In the genomic region with DNA sequence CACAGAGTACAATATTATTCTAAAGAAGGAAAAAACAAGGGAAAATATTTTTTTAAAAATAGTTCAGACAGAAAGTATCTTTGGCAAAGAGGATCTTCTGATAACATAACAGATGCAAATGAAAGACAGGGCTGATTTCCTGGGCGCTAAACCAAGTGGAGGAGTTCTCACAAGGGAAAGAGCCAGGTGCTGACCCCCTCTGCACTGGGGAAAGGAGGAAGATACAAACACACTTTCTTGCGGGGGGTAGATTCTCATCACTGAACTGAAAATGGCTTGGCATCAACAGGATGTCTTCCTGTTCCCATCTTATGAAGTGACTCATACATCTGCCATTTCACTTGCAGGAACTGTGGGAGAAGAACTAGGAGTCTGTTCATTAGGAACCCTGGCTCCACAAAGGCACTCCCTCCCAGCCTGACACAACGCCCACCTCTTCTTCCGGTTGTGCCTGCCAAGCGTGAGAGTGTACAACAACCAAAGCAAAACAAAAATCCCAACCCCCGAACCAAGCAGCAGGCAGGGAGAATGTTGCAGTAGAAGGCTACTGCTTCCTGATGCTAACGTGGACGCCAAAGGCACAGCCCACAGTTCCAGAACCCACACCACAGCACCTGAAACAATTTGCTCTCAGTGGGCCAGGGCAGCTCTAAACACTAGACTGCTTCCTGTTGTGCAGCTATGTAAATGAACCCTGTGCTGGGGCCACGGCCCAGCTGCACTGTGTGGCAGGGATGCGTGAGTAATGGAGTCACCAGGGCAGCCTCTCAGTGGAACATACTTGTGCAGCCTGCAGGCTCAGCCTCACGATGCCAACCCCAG, we compare ENCODE assay signal across 8 cellular contexts. TPM values are rescaled to one million over a fixed set of nuclear protein-coding genes. Genes with fewer than 3 reads are reported as not detected.
DNase-seq lines count a peak whose midpoint lies in the region; ATAC-seq and TF ChIP-seq lines count a peak whose summit lies in the region.

No MANE protein-coding gene starts in this region.

- intact Hi-C loops in right lobe of liver (cut with DNase I), result no loop called here

- TF ChIP-seq CTCF in right lobe of liver (IDR thresholded peaks at IDR 0.05), result no peak

- ATAC-seq in GM21619 (IDR thresholded peaks at IDR 0.05; ENCODE audit: unreplicated experiment) (peak; percentile 94), right lobe of liver (peak; percentile 51 to 77 (median 72))

- no peaks in the 10 kb centered on the region for H3K27me3 ChIP-seq in right lobe of liver

- H3K4me3 ChIP-seq in right lobe of liver, result no peak overlapping the region

- 30% methylated on average over 6 of the region's 11 CpGs for WGBS in right lobe of liver (ENCODE audit: insufficient coverage, low coverage, low lambda C conversion rate, missing lambda C conversion rate)

- no peaks in the 10 kb centered on the region for H3K9me3 ChIP-seq in right lobe of liver

- TF ChIP-seq RAD21 in Ishikawa (IDR thresholded peaks at IDR 0.05; ENCODE audit: low read depth), result no peak

- TF ChIP-seq POLR2A in right lobe of liver (IDR thresholded peaks at IDR 0.05), result no peak

- H3K4me1 ChIP-seq in right lobe of liver, result peaks cover 0 to 2% (median 0%) of the 10 kb centered on the region in 4 donors

- TF ChIP-seq EP300 in Ishikawa (IDR thresholded peaks at IDR 0.05; ENCODE audit: borderline replicate concordance), result no peak

- H3K36me3 ChIP-seq in right lobe of liver, result no peaks in the 10 kb centered on the region

- peak overlapping the region; percentile 40 for H3K27ac ChIP-seq in caudate nucleus (ENCODE audit: low read depth, low read length)
- peak overlapping the region in 1 of 3 donors; percentile 5 for H3K27ac ChIP-seq in right lobe of liver

- peak; percentile 94 for DNase-seq in GM04504 (ENCODE audit: low read depth)
- DNase-seq in T1000 (lab: John Stamatoyannopoulos, UW), result peak; percentile 28
- DNase-seq in caudate nucleus (lab: John Stamatoyannopoulos, UW), result peak in 35 of 61 donors; percentile 4 to 68 (median 24)
- peak in 2 of 3 donors; percentile 32 to 53 for DNase-seq in right lobe of liver
- DNase-seq in stimulated activated CD4-positive, alpha-beta T cell treated with anti-CD3 and anti-CD28 coated beads, TNF-alpha, amount 100 ng/mL, for 24 hours (ENCODE audit: low read depth in 3 of 3), result peak in 2 of 3 experiments; percentile 8 to 35
- DNase-seq in cerebellum (ENCODE audit: low spot score), result no peak

TF ChIP-seq in Ishikawa, 13 proteins besides CTCF, POLR2A, EP300 and RAD21:
- TF ChIP-seq, protein P1, sequence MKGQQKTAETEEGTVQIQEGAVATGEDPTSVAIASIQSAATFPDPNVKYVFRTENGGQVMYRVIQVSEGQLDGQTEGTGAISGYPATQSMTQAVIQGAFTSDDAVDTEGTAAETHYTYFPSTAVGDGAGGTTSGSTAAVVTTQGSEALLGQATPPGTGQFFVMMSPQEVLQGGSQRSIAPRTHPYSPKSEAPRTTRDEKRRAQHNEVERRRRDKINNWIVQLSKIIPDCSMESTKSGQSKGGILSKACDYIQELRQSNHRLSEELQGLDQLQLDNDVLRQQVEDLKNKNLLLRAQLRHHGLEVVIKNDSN (IDR thresholded peaks at IDR 0.05), result no peak
- TF ChIP-seq, protein P2, sequence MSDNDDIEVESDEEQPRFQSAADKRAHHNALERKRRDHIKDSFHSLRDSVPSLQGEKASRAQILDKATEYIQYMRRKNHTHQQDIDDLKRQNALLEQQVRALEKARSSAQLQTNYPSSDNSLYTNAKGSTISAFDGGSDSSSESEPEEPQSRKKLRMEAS (IDR thresholded peaks at IDR 0.05), result no peak
- TF ChIP-seq EGR1 (IDR thresholded peaks at IDR 0.05) (peak; percentile 60; the same call in 1 of the 2 replicates), TCF12 (IDR thresholded peaks at IDR 0.05; ENCODE audit: low read depth) (no peak), CEBPB (IDR thresholded peaks at IDR 0.05) (no peak), ZBTB7A (IDR thresholded peaks at IDR 0.05; ENCODE audit: low read depth) (no peak), NFIC (IDR thresholded peaks at IDR 0.05) (peak; percentile 38; the same call in 1 of the 2 replicates), YY1 (IDR thresholded peaks at IDR 0.05; ENCODE audit: low read depth) (no peak; the same call in 1 of the 2 replicates), FOXM1 (IDR thresholded peaks at IDR 0.05; ENCODE audit: borderline replicate concordance, low read depth) (no peak), TAF1 (IDR thresholded peaks at IDR 0.05; ENCODE audit: low read depth) (no peak)
- TF ChIP-seq, protein P3, sequence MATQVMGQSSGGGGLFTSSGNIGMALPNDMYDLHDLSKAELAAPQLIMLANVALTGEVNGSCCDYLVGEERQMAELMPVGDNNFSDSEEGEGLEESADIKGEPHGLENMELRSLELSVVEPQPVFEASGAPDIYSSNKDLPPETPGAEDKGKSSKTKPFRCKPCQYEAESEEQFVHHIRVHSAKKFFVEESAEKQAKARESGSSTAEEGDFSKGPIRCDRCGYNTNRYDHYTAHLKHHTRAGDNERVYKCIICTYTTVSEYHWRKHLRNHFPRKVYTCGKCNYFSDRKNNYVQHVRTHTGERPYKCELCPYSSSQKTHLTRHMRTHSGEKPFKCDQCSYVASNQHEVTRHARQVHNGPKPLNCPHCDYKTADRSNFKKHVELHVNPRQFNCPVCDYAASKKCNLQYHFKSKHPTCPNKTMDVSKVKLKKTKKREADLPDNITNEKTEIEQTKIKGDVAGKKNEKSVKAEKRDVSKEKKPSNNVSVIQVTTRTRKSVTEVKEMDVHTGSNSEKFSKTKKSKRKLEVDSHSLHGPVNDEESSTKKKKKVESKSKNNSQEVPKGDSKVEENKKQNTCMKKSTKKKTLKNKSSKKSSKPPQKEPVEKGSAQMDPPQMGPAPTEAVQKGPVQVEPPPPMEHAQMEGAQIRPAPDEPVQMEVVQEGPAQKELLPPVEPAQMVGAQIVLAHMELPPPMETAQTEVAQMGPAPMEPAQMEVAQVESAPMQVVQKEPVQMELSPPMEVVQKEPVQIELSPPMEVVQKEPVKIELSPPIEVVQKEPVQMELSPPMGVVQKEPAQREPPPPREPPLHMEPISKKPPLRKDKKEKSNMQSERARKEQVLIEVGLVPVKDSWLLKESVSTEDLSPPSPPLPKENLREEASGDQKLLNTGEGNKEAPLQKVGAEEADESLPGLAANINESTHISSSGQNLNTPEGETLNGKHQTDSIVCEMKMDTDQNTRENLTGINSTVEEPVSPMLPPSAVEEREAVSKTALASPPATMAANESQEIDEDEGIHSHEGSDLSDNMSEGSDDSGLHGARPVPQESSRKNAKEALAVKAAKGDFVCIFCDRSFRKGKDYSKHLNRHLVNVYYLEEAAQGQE (IDR thresholded peaks at IDR 0.05; ENCODE audit: low read depth), result no peak

RNA-seq across cellular contexts. Expression of a gene that starts 51.0 kb away (rescaled TPM):
- 10 to 100 TPM; 14.1 to 66.4 (median 43.6) TPM for total RNA-seq in right lobe of liver
- total RNA-seq in cerebellum, result 6.2 TPM
